Comparison of ENCODE assay signal across 10 cellular contexts in genomic region chr6:106702046-106702445, GRCh38.
DNase-seq lines count a peak whose midpoint lies in the region; ATAC-seq, FAIRE-seq and TF ChIP-seq lines count a peak whose summit lies in the region.
"Had no signal": no experiment of that assay in that cellular context is flagged by ENCODE, and none has a peak within 500 bp of the region (broad histone marks: within the 10 kb centered on the region; RNA-seq: fewer than 3 reads in every experiment).

No MANE protein-coding gene starts in this region.

- H3K36me3 ChIP-seq in left lung: no peaks in the 10 kb centered on the region
- H3K36me3 ChIP-seq: uterus had no signal

- H3K4me1 ChIP-seq in left lung: no peaks in the 10 kb centered on the region
- H3K4me1 ChIP-seq: uterus had no signal

- peaks cover 0 to 5% of the 10 kb centered on the region in 2 donors for H3K9me3 ChIP-seq in left lung
- H3K9me3 ChIP-seq: uterus had no signal

- H3K4me3 ChIP-seq in left lung: no peak overlapping the region
- H3K4me3 ChIP-seq: uterus had no signal

- no peaks in the 10 kb centered on the region for H3K27me3 ChIP-seq in left lung
- H3K27me3 ChIP-seq: uterus had no signal

- ATAC-seq in GM18867 (IDR thresholded peaks at IDR 0.05; ENCODE audit: unreplicated experiment) (peak; percentile 42), GM21825 (IDR thresholded peaks at IDR 0.05; ENCODE audit: unreplicated experiment) (peak; percentile 45), HG03521 (IDR thresholded peaks at IDR 0.05; ENCODE audit: unreplicated experiment) (peak; percentile 30), left lung (peak; percentile 38)

- no peak for TF ChIP-seq CTCF in left lung (IDR thresholded peaks at IDR 0.05)

- POLR2A ChIA-PET in HEK293T (lab: Yijun Ruan, JAX): no interaction called here

- FAIRE-seq in H54 (lab: Jason Lieb, UNC): no peak

- no peak for DNase-seq in left lung
- no peak for DNase-seq in activated CD8-positive, alpha-beta memory T cell treated with anti-CD3 and anti-CD28 coated beads for 24 hours
- no peak for DNase-seq in H54 (ENCODE audit: insufficient read length, low spot score)
- no peak for DNase-seq in HEK293T (ENCODE audit: extremely low spot score)
- no peak for DNase-seq in activated effector memory CD4-positive, alpha-beta T cell treated with Interleukin-2 at 50 U/mL for 16 hours
- DNase-seq: NCI-H1048, uterus had no signal

- no peak for TF ChIP-seq POLR2A in H54 (IDR thresholded peaks at IDR 0.05; ENCODE audit: low read depth, low read length)

- H3K27ac ChIP-seq in left lung: no peak overlapping the region
- H3K27ac ChIP-seq: uterus had no signal

- CTCF ChIA-PET in HEK293T (lab: Yijun Ruan, JAX): no interaction called here

- intact Hi-C loops in left lung (cut with DNase I): no loop called here

TF ChIP-seq in HEK293T, 16 proteins besides CTCF, POLR2A, EP300 and RAD21:
- no peak for TF ChIP-seq ARNT (IDR thresholded peaks at IDR 0.05)
- TF ChIP-seq SP1 (IDR thresholded peaks at IDR 0.05): no peak
- TF ChIP-seq HDGF (IDR thresholded peaks at IDR 0.05; ENCODE audit: borderline replicate concordance): no peak
- no peak for TF ChIP-seq ZNF384 (IDR thresholded peaks at IDR 0.05)
- TF ChIP-seq BHLHE40 (IDR thresholded peaks at IDR 0.05; ENCODE audit: borderline replicate concordance): no peak
- no peak for TF ChIP-seq PKNOX1 (IDR thresholded peaks at IDR 0.05)
- no peak for TF ChIP-seq FOXM1 (IDR thresholded peaks at IDR 0.05; ENCODE audit: borderline replicate concordance)
- no peak for TF ChIP-seq TARDBP (IDR thresholded peaks at IDR 0.05)
- no peak for TF ChIP-seq SUZ12 (IDR thresholded peaks at IDR 0.05)
- no peak for TF ChIP-seq LEF1 (IDR thresholded peaks at IDR 0.05; ENCODE audit: borderline replicate concordance)
- no peak for TF ChIP-seq NFRKB (IDR thresholded peaks at IDR 0.05)
- TF ChIP-seq CTBP1 (IDR thresholded peaks at IDR 0.05; ENCODE audit: borderline replicate concordance): no peak
- no peak for TF ChIP-seq L3MBTL2 (conservative IDR thresholded peaks at IDR 0.05)
- no peak for TF ChIP-seq FOXK2 (IDR thresholded peaks at IDR 0.05)
- TF ChIP-seq FOXA1 (IDR thresholded peaks at IDR 0.05): no peak
- no peak for TF ChIP-seq ELF4 (IDR thresholded peaks at IDR 0.05)
